ENCODE assay signal across 11 cellular contexts in genomic region chr11:65862191-65862735, GRCh38. TPM values are rescaled to one million over a fixed set of nuclear protein-coding genes. Genes with fewer than 3 reads are reported as not detected.
DNase-seq lines count a peak whose midpoint lies in the region; ATAC-seq and TF ChIP-seq lines count a peak whose summit lies in the region.
"Had no signal": no experiment of that assay in that cellular context is flagged by ENCODE, and none has a peak within 500 bp of the region (broad histone marks: within the 10 kb centered on the region; RNA-seq: fewer than 3 reads in every experiment).

No MANE protein-coding gene starts in this region.

- no peak for ATAC-seq in HG03354 (IDR thresholded peaks at IDR 0.05; ENCODE audit: poor library complexity, severe bottlenecking, unreplicated experiment)

- peaks cover 17 to 56% of the 10 kb centered on the region in 2 donors for H3K36me3 Mint-ChIP-seq in CD4-positive, alpha-beta memory T cell

- peak overlapping the region in 4 of 7 donors; percentile 12 to 92 (median 54) for H3K27ac Mint-ChIP-seq in CD4-positive, alpha-beta memory T cell

- peaks cover 18% of the 10 kb centered on the region for H4K20me1 ChIP-seq in osteoblast (ENCODE audit: insufficient read depth, low read length)

- CTCF ChIA-PET in CD4-positive, alpha-beta memory T cell (lab: Charles Lee; ENCODE audit: partially characterized antibody) = interaction anchor here (3.4 to 11.0 kb wide), 2 partner anchors 25 to 30 kb away, joined by 18 to 281 read pairs; partner anchors contain the start of genes CCDC85B, FIBP and SNX32

- POLR2A ChIA-PET in CD4-positive, alpha-beta memory T cell (lab: Charles Lee; ENCODE audit: partially characterized antibody) = interaction anchor here (0.7 to 8.5 kb wide), 6 partner anchors 9 to 140 kb away, joined by 3 to 435 read pairs (median 9); partner anchors contain the start of genes BANF1, CCDC85B, CTSW and EIF1AD

- peaks cover 33% of the 10 kb centered on the region for H3K4me1 ChIP-seq in CD4-positive, alpha-beta memory T cell (ENCODE audit: insufficient read depth, low read length)
- H3K4me1 ChIP-seq in colonic mucosa (peaks cover 11% of the 10 kb centered on the region), osteoblast (ENCODE audit: insufficient read depth, low read length) (peaks cover 31% of the 10 kb centered on the region)

- intact Hi-C loops in CD4-positive, alpha-beta memory T cell (cut with micrococcal nuclease) = no loop called here
- intact Hi-C loops in colonic mucosa (cut with DNase I) = no loop called here

- H3K9me3 Mint-ChIP-seq in CD4-positive, alpha-beta memory T cell = no peaks in the 10 kb centered on the region

- H3K27me3 Mint-ChIP-seq in CD4-positive, alpha-beta memory T cell = no peaks in the 10 kb centered on the region

- peaks cover 45% of the 10 kb centered on the region for H3K36me3 ChIP-seq in CD4-positive, alpha-beta memory T cell (ENCODE audit: insufficient read depth, low read length)
- H3K36me3 ChIP-seq in colonic mucosa (peaks cover 7% of the 10 kb centered on the region), osteoblast (ENCODE audit: insufficient read depth, low read length) (peaks cover 52% of the 10 kb centered on the region)

- H3K4me2 ChIP-seq in osteoblast (ENCODE audit: insufficient read depth, low read length) = no peak overlapping the region

- H3K4me1 Mint-ChIP-seq in CD4-positive, alpha-beta memory T cell = peaks cover 13 to 43% (median 27%) of the 10 kb centered on the region in 4 donors

- H3K4me3 Mint-ChIP-seq in CD4-positive, alpha-beta memory T cell = peak overlapping the region in 5 of 8 donors; percentile 29 to 99 (median 70)

- no peak for DNase-seq in CD4-positive, alpha-beta memory T cell
- no peak for DNase-seq in LNCaP clone FGC (ENCODE audit: low read depth)
- no peak for DNase-seq in colonic mucosa
- DNase-seq in osteoblast (ENCODE audit: insufficient read length, low spot score, missing footprints) = no peak
- no peak for DNase-seq in NCI-H748 (lab: John Stamatoyannopoulos, UW; ENCODE audit: unreplicated experiment)
- no peak for DNase-seq in NCI-H510A (lab: John Stamatoyannopoulos, UW)
- no peak for DNase-seq in HPDE6-E6E7 (ENCODE audit: extremely low spot score)
- DNase-seq: activated gamma-delta T cell; NCI-H187 treated with DMSO at 0.1 percent for 48 hours; stimulated activated CD4-positive, alpha-beta T cell treated with anti-CD3 and anti-CD28 coated beads, Interleukin-4, amount 100 ng/mL, for 24 hours had no signal

- H3K4me3 ChIP-seq in CD4-positive, alpha-beta memory T cell (ENCODE audit: low read length in 2 of 2) = no peak overlapping the region
- peak overlapping the region; percentile 93 for H3K4me3 ChIP-seq in LNCaP clone FGC (ENCODE audit: low read depth, low read length)
- no peak overlapping the region for H3K4me3 ChIP-seq in colonic mucosa
- peak overlapping the region; percentile 99 for H3K4me3 ChIP-seq in osteoblast (ENCODE audit: insufficient read depth, low read length)

- no peak overlapping the region for H2AFZ ChIP-seq in osteoblast (ENCODE audit: low read length)

- H3K79me2 ChIP-seq in osteoblast (ENCODE audit: insufficient read depth, low read length) = peaks cover 41% of the 10 kb centered on the region

- no peaks in the 10 kb centered on the region for H3K27me3 ChIP-seq in CD4-positive, alpha-beta memory T cell (ENCODE audit: insufficient read depth, low read length)
- H3K27me3 ChIP-seq in colonic mucosa (no peaks in the 10 kb centered on the region), osteoblast (ENCODE audit: insufficient read depth, low read length) (no peaks in the 10 kb centered on the region)

- H3K9ac ChIP-seq in colonic mucosa (ENCODE audit: low read depth in 2 of 2, low read length in 2 of 2) = peak overlapping the region in 1 of 2 donors; percentile 14

- H3K9me3 ChIP-seq in CD4-positive, alpha-beta memory T cell (ENCODE audit: control insufficient read depth in 1 of 2, low read length in 2 of 2) = no peaks in the 10 kb centered on the region
- H3K9me3 ChIP-seq in colonic mucosa = no peaks in the 10 kb centered on the region
- H3K9me3 ChIP-seq in osteoblast (ENCODE audit: low read depth, low read length) = no peaks in the 10 kb centered on the region

- no peak for TF ChIP-seq CTCF in LNCaP clone FGC (IDR thresholded peaks at IDR 0.05; ENCODE audit: control insufficient read depth, extremely low read depth, insufficient read depth)
- no peak for TF ChIP-seq CTCF in colonic mucosa (IDR thresholded peaks at IDR 0.05)
- TF ChIP-seq CTCF in osteoblast (IDR thresholded peaks at IDR 0.05; ENCODE audit: extremely low read depth, low read depth, low read length) = no peak

- H3K27ac ChIP-seq in CD4-positive, alpha-beta memory T cell (ENCODE audit: low read depth, low read length) = peak overlapping the region; percentile 11
- peak overlapping the region; percentile 100 for H3K27ac ChIP-seq in colonic mucosa
- no peak overlapping the region for H3K27ac ChIP-seq in osteoblast (ENCODE audit: low read depth, low read length)

RNA-seq across cellular contexts. Expression of gene MUS81, which starts 2.0 kb away (rescaled TPM):
- total RNA-seq in CD4-positive, alpha-beta memory T cell = 10 to 100 TPM; 93.6 to 95.5 TPM
- polyA plus RNA-seq in CD4-positive, alpha-beta memory T cell = 10 to 100 TPM; 24.0 to 31.1 TPM
- 10 to 100 TPM; 47.2 to 62.5 TPM for total RNA-seq in colonic mucosa
- total RNA-seq in osteoblast = 50.1 and 53.6 TPM in 2 replicates

RNA-seq across cellular contexts. Expression of gene CFL1, which starts 4.3 kb away (rescaled TPM):
- 100 to 1,000 TPM; 540 to 578 TPM for total RNA-seq in CD4-positive, alpha-beta memory T cell
- polyA plus RNA-seq in CD4-positive, alpha-beta memory T cell = 1,000 to 10,000 TPM; 2,794 to 2,825 TPM
- 1,000 to 10,000 TPM; 1,832 to 1,932 TPM for total RNA-seq in colonic mucosa
- 607 and 704 TPM in 2 replicates for total RNA-seq in osteoblast

RNA-seq across cellular contexts. Expression of gene EFEMP2, which starts 10.3 kb away (rescaled TPM):
- total RNA-seq in CD4-positive, alpha-beta memory T cell = 1 to 10 TPM; 6.0 to 8.3 TPM
- under 1 TPM; 0.40 to 0.55 TPM for polyA plus RNA-seq in CD4-positive, alpha-beta memory T cell
- 10 to 100 TPM in 1 of 2 donors, 1 to 10 TPM in 1; 9.6 to 22.5 TPM for total RNA-seq in colonic mucosa
- 81.6 and 94.8 TPM in 2 replicates for total RNA-seq in osteoblast

RNA-seq across cellular contexts. Expression of gene CTSW, which starts 17.4 kb away (rescaled TPM):
- 10 to 100 TPM; 30.1 to 30.4 TPM for total RNA-seq in CD4-positive, alpha-beta memory T cell
- polyA plus RNA-seq in CD4-positive, alpha-beta memory T cell = 100 to 1,000 TPM in 1 of 2 donors, 10 to 100 TPM in 1; 80.9 to 107 TPM
- total RNA-seq in colonic mucosa = 1 to 10 TPM; 1.2 TPM
- not detected in 2 replicates for total RNA-seq in osteoblast

RNA-seq across cellular contexts. Expression of gene FIBP, which starts 26.0 kb away (rescaled TPM):
- 10 to 100 TPM; 39.9 to 42.1 TPM for total RNA-seq in CD4-positive, alpha-beta memory T cell
- 10 to 100 TPM; 79.3 to 99.0 TPM for polyA plus RNA-seq in CD4-positive, alpha-beta memory T cell
- total RNA-seq in colonic mucosa (10 to 100 TPM; 41.9 to 53.5 TPM), osteoblast (129 and 151 TPM in 2 replicates)

Comparison
In these comparisons a context has a peak if more than half of its experiments do, and no peak if none do; other contexts are left out.
1. H3K4me3 ChIP-seq: peak in LNCaP clone FGC (single experiment) and osteoblast (single experiment); none in CD4-positive, alpha-beta memory T cell (0 of 2) and colonic mucosa (single experiment).